ENCODE assay signal across 15 cellular contexts in genomic region chr3:14235003-14235876, GRCh38. TPM values are rescaled to one million over a fixed set of nuclear protein-coding genes. Genes with fewer than 3 reads are reported as not detected.
DNase-seq lines count a peak whose midpoint lies in the region; ATAC-seq and TF ChIP-seq lines count a peak whose summit lies in the region.
"Had no signal": no experiment of that assay in that cellular context is flagged by ENCODE, and none has a peak within 500 bp of the region (broad histone marks: within the 10 kb centered on the region; RNA-seq: fewer than 3 reads in every experiment).

No MANE protein-coding gene starts in this region.

- peaks cover 6% of the 10 kb centered on the region; the same call in 1 of the 2 replicates for H3K9me2 ChIP-seq in GM23338 (ENCODE audit: insufficient read depth)

- H3K27ac ChIP-seq in mammary epithelial cell (ENCODE audit: insufficient read depth, low read depth, low read length): no peak overlapping the region
- H3K27ac ChIP-seq in suprapubic skin: peak overlapping the region; percentile 86
- H3K27ac ChIP-seq in GM23338 (ENCODE audit: low read depth): no peak overlapping the region
- H3K27ac ChIP-seq: body of pancreas had no signal

- peaks cover 12% of the 10 kb centered on the region for H3K4me1 ChIP-seq in mammary epithelial cell (ENCODE audit: insufficient read depth, low read length)
- H3K4me1 ChIP-seq in suprapubic skin: peaks cover 32% of the 10 kb centered on the region
- no peaks in the 10 kb centered on the region for H3K4me1 ChIP-seq in GM23338 (ENCODE audit: insufficient read depth)
- H3K4me1 ChIP-seq: body of pancreas had no signal

- H3K27me3 ChIP-seq in mammary epithelial cell (ENCODE audit: insufficient read depth, low read length) (no peaks in the 10 kb centered on the region), suprapubic skin (no peaks in the 10 kb centered on the region), GM23338 (ENCODE audit: insufficient read depth) (no peaks in the 10 kb centered on the region)
- H3K27me3 ChIP-seq: body of pancreas had no signal

- peak; percentile 25 for DNase-seq in activated CD4-positive, alpha-beta T cell treated with anti-CD3 and anti-CD28 coated beads for 48 hours
- no peak for DNase-seq in activated CD4-positive, alpha-beta T cell treated with anti-CD3 and anti-CD28 coated beads for 4 hours
- peak; percentile 32 for DNase-seq in mammary epithelial cell
- DNase-seq in left colon: peak; percentile 66 to 80
- DNase-seq in suprapubic skin (ENCODE audit: low spot score in 2 of 2): no peak
- DNase-seq in midbrain (lab: John Stamatoyannopoulos, UW): no peak
- DNase-seq in AG08396 (ENCODE audit: low spot score): no peak
- DNase-seq in GM23338 (ENCODE audit: low spot score): no peak
- DNase-seq: activated CD4-positive, CD25-positive, alpha-beta regulatory T cell; body of pancreas; CD4-positive, alpha-beta memory T cell; GDM1; HFFc6; NCI-H1417; NCI-H524 treated with DMSO at 0.1 percent for 48 hours had no signal

- no peak for TF ChIP-seq EP300 in suprapubic skin (IDR thresholded peaks at IDR 0.05)

- no peak overlapping the region for H3K9ac ChIP-seq in mammary epithelial cell (ENCODE audit: insufficient read depth, low read length)

- no peaks in the 10 kb centered on the region for H3F3A ChIP-seq in GM23338 (replicated peaks; ENCODE audit: low read depth)

- ATAC-seq in left colon (peak; percentile 78), GM23338 (no peak)
- ATAC-seq: body of pancreas had no signal

- dilution Hi-C loops in mammary epithelial cell (cut with HindIII; ENCODE audit: low sequenced_read_pairs): no loop called here

- intact Hi-C loops in mammary epithelial cell (cut with micrococcal nuclease) (no loop called here), left colon (cut with DNase I, micrococcal nuclease) (no loop called here)

- CTCF ChIA-PET in mammary epithelial cell (lab: Charles Lee; ENCODE audit: low non-redundant PET): no interaction called here

- peaks cover 16% of the 10 kb centered on the region for H3K9me3 Mint-ChIP-seq in GM23338

- no peak overlapping the region for H3K4me3 Mint-ChIP-seq in GM23338
- H3K4me3 Mint-ChIP-seq: CD4-positive, alpha-beta memory T cell; HFFc6 had no signal

- WGBS in mammary epithelial cell (ENCODE audit: low coverage, missing lambda C conversion rate): 62% methylated on average over 4 of the region's 4 CpGs
- 41% methylated on average over 4 of the region's 4 CpGs for WGBS in suprapubic skin

- TF ChIP-seq POLR2A in suprapubic skin (IDR thresholded peaks at IDR 0.05): no peak

- BruUV-seq in mammary epithelial cell (replicated peaks; lab: Mats Ljungman, UMichigan): no TSS peak

- TF ChIP-seq CTCF in mammary epithelial cell (conservative IDR thresholded peaks at IDR 0.05 in 1 of 2, IDR thresholded peaks at IDR 0.05 in 1 of 2; ENCODE audit: extremely low read depth in 1 of 2, insufficient read depth in 1 of 2, low read depth in 1 of 2, low read length in 2 of 2): no peak
- TF ChIP-seq CTCF in suprapubic skin (IDR thresholded peaks at IDR 0.05): no peak
- TF ChIP-seq CTCF in GM23338 (conservative IDR thresholded peaks at IDR 0.05; ENCODE audit: low read depth in 2 of 2): no peak

- no peak overlapping the region for H3K27ac Mint-ChIP-seq in GM23338
- H3K27ac Mint-ChIP-seq: CD4-positive, alpha-beta memory T cell; HFFc6 had no signal

- peaks cover 6% of the 10 kb centered on the region for H3K36me3 Mint-ChIP-seq in GM23338 (ENCODE audit: low read depth)

- H4K20me1 ChIP-seq in mammary epithelial cell (ENCODE audit: insufficient read depth, low read length) (no peaks in the 10 kb centered on the region), GM23338 (replicated peaks; ENCODE audit: insufficient read depth) (no peaks in the 10 kb centered on the region)

- peaks cover 5% of the 10 kb centered on the region for H3K9me3 ChIP-seq in mammary epithelial cell (replicated peaks; ENCODE audit: insufficient read depth, low read length)
- H3K9me3 ChIP-seq in suprapubic skin: no peaks in the 10 kb centered on the region

- H3K27me3 Mint-ChIP-seq in GM23338 (ENCODE audit: insufficient read depth, low read depth, poor library complexity): no peaks in the 10 kb centered on the region

- H3K4me3 ChIP-seq in mammary epithelial cell (replicated peaks in 1 of 3; ENCODE audit: insufficient read depth in 1 of 3, low read depth in 2 of 3, low read length in 3 of 3): no peak overlapping the region
- H3K4me3 ChIP-seq in suprapubic skin: no peak overlapping the region
- no peak overlapping the region for H3K4me3 ChIP-seq in GM23338
- H3K4me3 ChIP-seq: body of pancreas had no signal

- H2AFZ ChIP-seq in mammary epithelial cell (ENCODE audit: low read depth, low read length) (no peak overlapping the region), GM23338 (no peak overlapping the region)

- H3K79me2 ChIP-seq in mammary epithelial cell (ENCODE audit: insufficient read depth, low read length): no peaks in the 10 kb centered on the region
- no peaks in the 10 kb centered on the region for H3K79me2 ChIP-seq in GM23338 (replicated peaks; ENCODE audit: insufficient read depth)

- H3K36me3 ChIP-seq in mammary epithelial cell (ENCODE audit: insufficient read depth, low read length): no peaks in the 10 kb centered on the region
- no peaks in the 10 kb centered on the region for H3K36me3 ChIP-seq in suprapubic skin
- H3K36me3 ChIP-seq in GM23338 (ENCODE audit: insufficient read depth): no peaks in the 10 kb centered on the region

- H3K4me2 ChIP-seq in mammary epithelial cell (ENCODE audit: insufficient read depth, low read depth, low read length) (peak overlapping the region; percentile 26), GM23338 (no peak overlapping the region)

- no peaks in the 10 kb centered on the region for H3K4me1 Mint-ChIP-seq in GM23338

- in situ Hi-C loops in mammary epithelial cell (cut with MboI; ENCODE audit: low sequenced_read_pairs in 2 of 2): no loop called here

TF ChIP-seq in GM23338, 12 proteins besides CTCF, POLR2A, EP300 and RAD21 (continues in another document):
- TF ChIP-seq CREB1 (CRISPR knock-in tag; IDR thresholded peaks at IDR 0.05; ENCODE audit: low read depth) (no peak), EZH2 (IDR thresholded peaks at IDR 0.05; ENCODE audit: low read depth, unreplicated experiment) (no peak), STAT1 (IDR thresholded peaks at IDR 0.05; ENCODE audit: unreplicated experiment) (no peak), EZH2phosphoT487 (IDR thresholded peaks at IDR 0.05; ENCODE audit: unreplicated experiment) (no peak), ZNF114 (CRISPR knock-in tag; IDR thresholded peaks at IDR 0.05) (no peak), JUNB (IDR thresholded peaks at IDR 0.05; ENCODE audit: unreplicated experiment) (no peak), NANOG (IDR thresholded peaks at IDR 0.05; ENCODE audit: borderline replicate concordance) (no peak)
- TF ChIP-seq, protein P1, sequence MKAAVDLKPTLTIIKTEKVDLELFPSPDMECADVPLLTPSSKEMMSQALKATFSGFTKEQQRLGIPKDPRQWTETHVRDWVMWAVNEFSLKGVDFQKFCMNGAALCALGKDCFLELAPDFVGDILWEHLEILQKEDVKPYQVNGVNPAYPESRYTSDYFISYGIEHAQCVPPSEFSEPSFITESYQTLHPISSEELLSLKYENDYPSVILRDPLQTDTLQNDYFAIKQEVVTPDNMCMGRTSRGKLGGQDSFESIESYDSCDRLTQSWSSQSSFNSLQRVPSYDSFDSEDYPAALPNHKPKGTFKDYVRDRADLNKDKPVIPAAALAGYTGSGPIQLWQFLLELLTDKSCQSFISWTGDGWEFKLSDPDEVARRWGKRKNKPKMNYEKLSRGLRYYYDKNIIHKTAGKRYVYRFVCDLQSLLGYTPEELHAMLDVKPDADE (IDR thresholded peaks at IDR 0.05): no peak

RNA-seq across cellular contexts. Expression of gene LSM3, which starts 56.6 kb away (rescaled TPM):
- total RNA-seq in mammary epithelial cell: 10 to 100 TPM in 1 of 2 donors, 1 to 10 TPM in 1; 5.0 to 11.7 TPM
- polyA plus RNA-seq in mammary epithelial cell: 7.7 TPM
- 0.31 TPM for polyA minus RNA-seq in mammary epithelial cell
- 1 to 10 TPM; 9.1 to 9.9 TPM for total RNA-seq in left colon
- 10 to 100 TPM in 1 of 4 donors, 1 to 10 TPM in 3; 5.5 to 10.7 (median 8.9) TPM for total RNA-seq in suprapubic skin
- 20.1 TPM in 2 replicates for total RNA-seq in GM23338 (2014; rRNA removed; shearing (Covaris generic))
- 64.1 and 71.5 TPM in 2 replicates for polyA plus RNA-seq in GM23338 (2016; fragmentation: Nextera tagmentation; extraction: Ambion mirVana)

RNA-seq across cellular contexts. Expression of gene XPC, which starts 56.8 kb away (rescaled TPM):
- total RNA-seq in mammary epithelial cell: 10 to 100 TPM; 42.5 to 68.2 TPM
- polyA plus RNA-seq in mammary epithelial cell: 19.4 TPM
- 47.5 TPM for polyA minus RNA-seq in mammary epithelial cell
- total RNA-seq in left colon: 10 to 100 TPM; 19.7 to 22.4 TPM
- 100 to 1,000 TPM in 1 of 4 donors, 10 to 100 TPM in 3; 49.7 to 176 (median 66.4) TPM for total RNA-seq in suprapubic skin
- 31.7 and 34.9 TPM in 2 replicates for total RNA-seq in GM23338 (2014; rRNA removed; shearing (Covaris generic))
- polyA plus RNA-seq in GM23338 (2016; fragmentation: Nextera tagmentation; extraction: Ambion mirVana): 41.5 and 42.8 TPM in 2 replicates

Comparison
In these comparisons a context has a peak if more than half of its experiments do, and no peak if none do; other contexts are left out.
1. DNase-seq: peak in activated CD4-positive, alpha-beta T cell treated with anti-CD3 and anti-CD28 coated beads for 48 hours (single experiment), mammary epithelial cell (single experiment) and left colon (2 of 2); none in activated CD4-positive, alpha-beta T cell treated with anti-CD3 and anti-CD28 coated beads for 4 hours (0 of 2), suprapubic skin (0 of 2), midbrain (single experiment), AG08396 (single experiment) and GM23338 (single experiment).